ENCODE assay signal across 8 cellular contexts in genomic region chr13:52600666-52601065, GRCh38. TPM values are rescaled to one million over a fixed set of nuclear protein-coding genes. Genes with fewer than 3 reads are reported as not detected.
DNase-seq lines count a peak whose midpoint lies in the region; ATAC-seq, FAIRE-seq and TF ChIP-seq lines count a peak whose summit lies in the region.

No MANE protein-coding gene starts in this region.

- peaks cover 8% of the 10 kb centered on the region for H3K27me3 ChIP-seq in CD4-positive, alpha-beta memory T cell (ENCODE audit: insufficient read depth, low read length)
- no peaks in the 10 kb centered on the region for H3K27me3 ChIP-seq in ovary
- H3K27me3 ChIP-seq in CD4-positive, alpha-beta T cell (ENCODE audit: control insufficient read depth, insufficient read depth, low read length), result peaks cover 26% of the 10 kb centered on the region

- no peak overlapping the region for H3K4me3 ChIP-seq in CD4-positive, alpha-beta memory T cell (ENCODE audit: low read length in 2 of 2)
- peak overlapping the region; percentile 74 for H3K4me3 ChIP-seq in ovary

- intact Hi-C loops in CD4-positive, alpha-beta memory T cell (cut with micrococcal nuclease), result no loop called here
- intact Hi-C loops in ovary (cut with DNase I), result loop anchor here in 1 of 4 donors (10.0 kb wide), 1 partner anchor 146 kb away; the partner anchor contains the start of genes CKAP2 and VPS36
- intact Hi-C loops in CD4-positive, alpha-beta T cell (cut with DNase I, micrococcal nuclease), result loop anchor here in 1 of 2 experiments (10.0 kb wide), 1 partner anchor 364 kb away; no protein-coding TSS in a partner anchor

- peaks cover 5 to 14% (median 6%) of the 10 kb centered on the region in 4 donors for H3K4me1 Mint-ChIP-seq in CD4-positive, alpha-beta memory T cell
- peaks cover 36% of the 10 kb centered on the region for H3K4me1 Mint-ChIP-seq in endothelial cell (ENCODE audit: unreplicated experiment)
- peaks cover 10% of the 10 kb centered on the region for H3K4me1 Mint-ChIP-seq in CD4-positive, alpha-beta T cell (ENCODE audit: low read depth)

- ATAC-seq in CD4-positive, alpha-beta T cell (ENCODE audit: poor library complexity), result no peak

- no peak for DNase-seq in CD4-positive, alpha-beta memory T cell
- DNase-seq in NCI-H526 treated with DMSO at 0.1 percent for 48 hours (lab: John Stamatoyannopoulos, UW) (peak; percentile 43), endothelial cell (ENCODE audit: low spot score) (no peak), ovary (no peak), GM03348 (ENCODE audit: low spot score) (no peak), HTR-8/SVneo (ENCODE audit: insufficient read length, low spot score) (no peak), NCI-H146 (lab: John Stamatoyannopoulos, UW) (no peak)
- no peak for DNase-seq in CD4-positive, alpha-beta T cell

- TF ChIP-seq POLR2A in ovary (IDR thresholded peaks at IDR 0.05), result no peak

- H3K27ac Mint-ChIP-seq in CD4-positive, alpha-beta memory T cell, result no peak overlapping the region
- H3K27ac Mint-ChIP-seq in endothelial cell (ENCODE audit: unreplicated experiment), result peak overlapping the region; percentile 97
- H3K27ac Mint-ChIP-seq in CD4-positive, alpha-beta T cell, result no peak overlapping the region

- no peak for FAIRE-seq in HTR-8/SVneo (lab: Jason Lieb, UNC)

- H3K27me3 Mint-ChIP-seq in CD4-positive, alpha-beta memory T cell, result peaks cover 21 to 25% of the 10 kb centered on the region in 2 donors
- peaks cover 21% of the 10 kb centered on the region for H3K27me3 Mint-ChIP-seq in endothelial cell (ENCODE audit: unreplicated experiment)
- H3K27me3 Mint-ChIP-seq in CD4-positive, alpha-beta T cell, result peaks cover 49% of the 10 kb centered on the region

- TF ChIP-seq CTCF in endothelial cell (IDR thresholded peaks at IDR 0.05; ENCODE audit: unreplicated experiment), result no peak
- TF ChIP-seq CTCF in ovary (IDR thresholded peaks at IDR 0.05), result no peak
- TF ChIP-seq CTCF in CD4-positive, alpha-beta T cell (IDR thresholded peaks at IDR 0.05), result no peak

- CTCF ChIA-PET in CD4-positive, alpha-beta memory T cell (lab: Charles Lee; ENCODE audit: partially characterized antibody), result no interaction called here
- CTCF ChIA-PET in CD4-positive, alpha-beta T cell (lab: Charles Lee), result no interaction called here

- TF ChIP-seq EP300 in ovary (IDR thresholded peaks at IDR 0.05), result no peak

- WGBS in ovary, 3 donors, result 5 to 50% (median 19%) methylated on average over 3 of the region's 3 CpGs

- POLR2A ChIA-PET in CD4-positive, alpha-beta memory T cell (lab: Charles Lee; ENCODE audit: partially characterized antibody), result no interaction called here
- POLR2A ChIA-PET in CD4-positive, alpha-beta T cell (lab: Charles Lee), result interaction anchor here (0.7 kb wide), 1 partner anchor 16 kb away, joined by 3 read pairs; no protein-coding TSS in a partner anchor

- no peak overlapping the region for H3K27ac ChIP-seq in CD4-positive, alpha-beta memory T cell (ENCODE audit: low read depth, low read length)
- H3K27ac ChIP-seq in ovary, result peak overlapping the region in 1 of 2 donors; percentile 63
- H3K27ac ChIP-seq in CD4-positive, alpha-beta T cell (ENCODE audit: low read depth, low read length), result no peak overlapping the region

- H3K4me3 Mint-ChIP-seq in CD4-positive, alpha-beta memory T cell, result peak overlapping the region in 7 of 8 donors; percentile 31 to 68 (median 52)
- H3K4me3 Mint-ChIP-seq in endothelial cell (ENCODE audit: unreplicated experiment), result peak overlapping the region; percentile 92
- H3K4me3 Mint-ChIP-seq in CD4-positive, alpha-beta T cell, result no peak overlapping the region

- H3K36me3 ChIP-seq in CD4-positive, alpha-beta memory T cell (ENCODE audit: insufficient read depth, low read length), result no peaks in the 10 kb centered on the region
- H3K36me3 ChIP-seq in ovary, result no peaks in the 10 kb centered on the region

- H3K36me3 Mint-ChIP-seq in CD4-positive, alpha-beta memory T cell, result no peaks in the 10 kb centered on the region
- peaks cover 31% of the 10 kb centered on the region for H3K36me3 Mint-ChIP-seq in endothelial cell (ENCODE audit: low read depth, unreplicated experiment)
- no peaks in the 10 kb centered on the region for H3K36me3 Mint-ChIP-seq in CD4-positive, alpha-beta T cell (ENCODE audit: low read depth)

- no peaks in the 10 kb centered on the region for H3K9me3 ChIP-seq in CD4-positive, alpha-beta memory T cell (ENCODE audit: control insufficient read depth in 1 of 2, low read length in 2 of 2)
- H3K9me3 ChIP-seq in ovary, result no peaks in the 10 kb centered on the region
- H3K9me3 ChIP-seq in CD4-positive, alpha-beta T cell (ENCODE audit: control insufficient read depth, low read length), result no peaks in the 10 kb centered on the region

- peaks cover 0 to 2% (median 0%) of the 10 kb centered on the region in 8 donors for H3K9me3 Mint-ChIP-seq in CD4-positive, alpha-beta memory T cell
- H3K9me3 Mint-ChIP-seq in endothelial cell (ENCODE audit: unreplicated experiment), result no peaks in the 10 kb centered on the region
- no peaks in the 10 kb centered on the region for H3K9me3 Mint-ChIP-seq in CD4-positive, alpha-beta T cell

- H3K4me1 ChIP-seq in CD4-positive, alpha-beta memory T cell (ENCODE audit: insufficient read depth, low read length), result peaks cover 11% of the 10 kb centered on the region
- no peaks in the 10 kb centered on the region for H3K4me1 ChIP-seq in ovary (ENCODE audit: insufficient read depth)

RNA-seq across cellular contexts. Expression of gene HNRNPA1L2, which starts 41.6 kb away (rescaled TPM):
- total RNA-seq in CD4-positive, alpha-beta memory T cell, result 10 to 100 TPM; 19.5 to 19.8 TPM
- 10 to 100 TPM in 1 of 2 donors, 1 to 10 TPM in 1; 3.8 to 10.0 TPM for polyA plus RNA-seq in CD4-positive, alpha-beta memory T cell
- 40.4 TPM for total RNA-seq in endothelial cell (ENCODE audit: unreplicated experiment)
- 10 to 100 TPM in 3 of 7 donors, 1 to 10 TPM in 4; 2.3 to 12.6 (median 8.5) TPM for total RNA-seq in ovary
- polyA plus RNA-seq in ovary, result 10 to 100 TPM; 10.3 to 16.2 TPM
- 10 to 100 TPM; 15.5 to 17.1 TPM for total RNA-seq in CD4-positive, alpha-beta T cell

RNA-seq across cellular contexts. Expression of gene SUGT1, which starts 52.0 kb away (rescaled TPM):
- total RNA-seq in CD4-positive, alpha-beta memory T cell, result 10 to 100 TPM; 40.4 to 42.5 TPM
- polyA plus RNA-seq in CD4-positive, alpha-beta memory T cell, result 10 to 100 TPM; 47.6 to 51.0 TPM
- 71.8 TPM for total RNA-seq in endothelial cell (ENCODE audit: unreplicated experiment)
- 10 to 100 TPM; 31.0 to 50.7 (median 45.6) TPM for total RNA-seq in ovary
- polyA plus RNA-seq in ovary, result 10 to 100 TPM; 20.0 to 33.7 TPM
- total RNA-seq in CD4-positive, alpha-beta T cell, result 10 to 100 TPM; 18.5 to 20.1 TPM
